ENCODE assay signal across 8 cellular contexts in genomic region chr6:43368517-43369160, GRCh38. TPM values are rescaled to one million over a fixed set of nuclear protein-coding genes. Genes with fewer than 3 reads are reported as not detected.
DNase-seq lines count a peak whose midpoint lies in the region; ATAC-seq, FAIRE-seq and TF ChIP-seq lines count a peak whose summit lies in the region.

No MANE protein-coding gene starts in this region.

- H3K27ac ChIP-seq in gastrocnemius medialis: peak overlapping the region; percentile 85 to 88 (median 86)

- no peak for TF ChIP-seq POLR2A in gastrocnemius medialis (IDR thresholded peaks at IDR 0.05)

- H3K36me3 ChIP-seq in bronchial epithelial cell (ENCODE audit: control insufficient read depth, insufficient read depth, low read length) (peaks cover 5% of the 10 kb centered on the region), gastrocnemius medialis (peaks cover 0 to 14% of the 10 kb centered on the region in 2 donors)

- TF ChIP-seq CTCF in bronchial epithelial cell (IDR thresholded peaks at IDR 0.05; ENCODE audit: insufficient read depth, low read length, severe bottlenecking) (no peak), gastrocnemius medialis (IDR thresholded peaks at IDR 0.05 in 4 of 5, conservative IDR thresholded peaks at IDR 0.05 in 1 of 5) (no peak)

- no peaks in the 10 kb centered on the region for H3K27me3 ChIP-seq in bronchial epithelial cell (ENCODE audit: control insufficient read depth, insufficient read depth, low read length)
- no peaks in the 10 kb centered on the region for H3K27me3 ChIP-seq in gastrocnemius medialis

- in situ Hi-C loops in gastrocnemius medialis (cut with MboI; ENCODE audit: low sequenced_read_pairs in 4 of 4): no loop called here

- peaks cover 11 to 17% of the 10 kb centered on the region in 2 donors for H3K4me1 ChIP-seq in gastrocnemius medialis

- DNase-seq in NCI-H2171 (lab: John Stamatoyannopoulos, UW): peak; percentile 12
- DNase-seq in NCI-H2171 treated with DMSO at 0.1 percent for 48 hours (lab: John Stamatoyannopoulos, UW): no peak
- peak; percentile 40 for DNase-seq in RPMI7951 (ENCODE audit: low read depth)
- peak; percentile 8 for DNase-seq in bronchial epithelial cell (ENCODE audit: low read depth)
- DNase-seq in iPS-NIHi7 (ENCODE audit: extremely low spot score): peak; percentile 66
- DNase-seq in gastrocnemius medialis: peak in 1 of 2 donors; percentile 28
- no peak for DNase-seq in MV-4-11 (lab: John Stamatoyannopoulos, UW)

- FAIRE-seq in bronchial epithelial cell (lab: Jason Lieb, UNC): no peak

- ATAC-seq in HG02610 (IDR thresholded peaks at IDR 0.05; ENCODE audit: unreplicated experiment): peak; percentile 0
- peak; percentile 28 to 43 for ATAC-seq in gastrocnemius medialis

- intact Hi-C loops in gastrocnemius medialis (cut with DNase I; ENCODE audit: low total_unique reads): loop anchor here (1.0 to 5.0 kb wide), 4 partner anchors 59 to 208 kb away; partner anchors contain the start of genes ABCC10, POLH, SRF and XPO5

- H3K4me3 ChIP-seq in bronchial epithelial cell (ENCODE audit: low read depth, low read length): peak overlapping the region; percentile 58
- H3K4me3 ChIP-seq in gastrocnemius medialis: peak overlapping the region; percentile 75 to 98 (median 86)

- H3K9me3 ChIP-seq in gastrocnemius medialis: no peaks in the 10 kb centered on the region

RNA-seq across cellular contexts. Expression of gene ZNF318, which starts 0.8 kb away (rescaled TPM):
- 8.0 and 10.9 TPM in 2 replicates for total RNA-seq in RPMI7951 (2014; rRNA removed; shearing (Covaris generic))
- total RNA-seq in bronchial epithelial cell (1.8 and 2.1 TPM in 2 replicates), gastrocnemius medialis (10 to 100 TPM in 3 of 4 donors, 1 to 10 TPM in 1; 9.9 to 13.8 (median 12.4) TPM)

RNA-seq across cellular contexts. Expression of gene ABCC10, which starts 58.7 kb away (rescaled TPM):
- 12.0 and 12.2 TPM in 2 replicates for total RNA-seq in RPMI7951 (2014; rRNA removed; shearing (Covaris generic))
- total RNA-seq in bronchial epithelial cell (9.7 and 11.0 TPM in 2 replicates), gastrocnemius medialis (10 to 100 TPM in 1 of 4 donors, 1 to 10 TPM in 3; 5.3 to 11.8 (median 8.6) TPM)

Comparison
In these comparisons a context has a peak if more than half of its experiments do, and no peak if none do; other contexts are left out.
1. DNase-seq: peak in NCI-H2171 (single experiment), RPMI7951 (single experiment), bronchial epithelial cell (single experiment) and iPS-NIHi7 (single experiment); none in NCI-H2171 treated with DMSO at 0.1 percent for 48 hours (single experiment) and MV-4-11 (single experiment).